In genomic region chr11:65890324-65891179, GRCh38 we compare ENCODE assay signal across 8 cellular contexts. TPM values are rescaled to one million over a fixed set of nuclear protein-coding genes. Genes with fewer than 3 reads are reported as not detected.
DNase-seq lines count a peak whose midpoint lies in the region; ATAC-seq and TF ChIP-seq lines count a peak whose summit lies in the region.

CCDC85B (plus strand) TSS chr11:65890673; CDS start chr11:65890784, 111 bp downstream.

- H3K79me2 ChIP-seq in PC-3 (ENCODE audit: low read length), result peaks cover 49% of the 10 kb centered on the region

- peak within 1 kb of the TSS; percentile 48 for H3K9ac ChIP-seq in PC-3 (ENCODE audit: low read length)

- TF ChIP-seq CTCF in PC-3 (conservative IDR thresholded peaks at IDR 0.05; ENCODE audit: low read depth, low read length) (peak; percentile 31; the same call in 1 of the 2 replicates), epithelial cell of esophagus (IDR thresholded peaks at IDR 0.05; ENCODE audit: insufficient read depth, low read depth, low read length, missing control alignments) (no peak), mucosa of descending colon (IDR thresholded peaks at IDR 0.05) (no peak)

- DNase-seq in DMS 273 (lab: John Stamatoyannopoulos, UW; ENCODE audit: unreplicated experiment), result peak; percentile 96
- DNase-seq in KBM-7, result peak; percentile 97
- peak; percentile 99 for DNase-seq in PC-3
- peak; percentile 99 for DNase-seq in activated T-cell treated with anti-CD3 and anti-CD28 coated beads for 4 hours
- DNase-seq in epithelial cell of esophagus (ENCODE audit: low read depth), result peak; percentile 97
- peak; percentile 99 for DNase-seq in mucosa of descending colon
- peak; percentile 94 to 97 for DNase-seq in stimulated activated CD8-positive, alpha-beta memory T cell treated with anti-CD3 and anti-CD28 coated beads, Interleukin-4, amount 100 ng/mL, for 1 hour (ENCODE audit: low read depth in 2 of 2, low spot score in 1 of 2)

- no TSS peak for BruUV-seq in PC-3 (replicated peaks; lab: Mats Ljungman, UMichigan)

- POLR2A ChIA-PET in PC-3 (lab: Charles Lee; ENCODE audit: unreplicated experiment), result interaction anchor here (0.6 to 4.5 kb wide), 19 partner anchors 10 to 590 kb away, joined by 3 to 35 read pairs (median 5); partner anchors contain the start of genes C11orf68, DPP3, FOSL1 and MUS81

- peak within 1 kb of the TSS; percentile 58 for H3K27ac ChIP-seq in PC-3 (ENCODE audit: low read length)

- H3K9me2 ChIP-seq in PC-3 (replicated peaks; ENCODE audit: low read length), result no peaks in the 10 kb centered on the region

- peak within 1 kb of the TSS; percentile 72 for H3K4me3 ChIP-seq in PC-3 (ENCODE audit: low read length)
- peak within 1 kb of the TSS; percentile 67 for H3K4me3 ChIP-seq in epithelial cell of esophagus (ENCODE audit: low read length)
- peak within 1 kb of the TSS; percentile 30 for H3K4me3 ChIP-seq in mucosa of descending colon

- no peaks in the 10 kb centered on the region for H3K27me3 ChIP-seq in PC-3 (ENCODE audit: low read length)

- H3K4me1 ChIP-seq in PC-3 (ENCODE audit: insufficient read depth, low read length) (peaks cover 44% of the 10 kb centered on the region), mucosa of descending colon (ENCODE audit: low read depth) (peaks cover 31% of the 10 kb centered on the region)

- in situ Hi-C loops in KBM-7 (cut with MboI; ENCODE audit: low pct_unique_long_range_greater_than_20kb, low sequenced_read_pairs), result no loop called here

- H2AFZ ChIP-seq in PC-3 (ENCODE audit: low read length), result no peak within 1 kb of the TSS

- peak; percentile 54 for ATAC-seq in GM21529 (IDR thresholded peaks at IDR 0.05; ENCODE audit: unreplicated experiment)
- ATAC-seq in PC-3, result peak; percentile 23
- peak; percentile 85 for ATAC-seq in mucosa of descending colon

- H3K36me3 ChIP-seq in PC-3 (ENCODE audit: low read depth, low read length) (peaks cover 30% of the 10 kb centered on the region), mucosa of descending colon (ENCODE audit: low read depth) (no peaks in the 10 kb centered on the region)

- CTCF ChIA-PET in PC-3 (lab: Charles Lee), result interaction anchor here (0.9 to 1.2 kb wide), 4 partner anchors 10 to 31 kb away, joined by 3 to 7 read pairs (median 4); partner anchors contain the start of gene FOSL1

- H3K9me3 ChIP-seq in PC-3 (ENCODE audit: low read length) (no peaks in the 10 kb centered on the region), mucosa of descending colon (no peaks in the 10 kb centered on the region)

- H3K4me2 ChIP-seq in PC-3 (ENCODE audit: low read length), result peak within 1 kb of the TSS; percentile 96

- intact Hi-C loops in PC-3 (cut with micrococcal nuclease) (loop anchor here (2.0 kb wide), 1 partner anchor 20 kb away; no protein-coding TSS in a partner anchor), mucosa of descending colon (cut with DNase I, micrococcal nuclease) (no loop called here)

- peaks cover 36% of the 10 kb centered on the region for H3F3A ChIP-seq in PC-3 (ENCODE audit: low read length, unreplicated experiment)

- peaks cover 24% of the 10 kb centered on the region for H4K20me1 ChIP-seq in PC-3 (ENCODE audit: low read length)

RNA-seq across cellular contexts. Expression of gene CCDC85B, which starts in this region (rescaled TPM):
- total RNA-seq in PC-3 (2014; rRNA removed), result 207 and 280 TPM in 2 replicates
- total RNA-seq in mucosa of descending colon, result 10 to 100 TPM in 1 of 3 donors, 1 to 10 TPM in 2; 4.5 to 22.3 (median 9.2) TPM

Comparison
In these comparisons a context has a peak if more than half of its experiments do, and no peak if none do; other contexts are left out.
1. Peak in every context shown above with its lines: DNase-seq, ATAC-seq, H3K4me3 ChIP-seq and H3K27ac ChIP-seq.
2. ATAC-seq: peak in every context shown above with its lines; median percentile 85 in mucosa of descending colon; 54 in GM21529; 23 in PC-3.